ENCODE assay signal across 23 cellular contexts in the genomic region with DNA sequence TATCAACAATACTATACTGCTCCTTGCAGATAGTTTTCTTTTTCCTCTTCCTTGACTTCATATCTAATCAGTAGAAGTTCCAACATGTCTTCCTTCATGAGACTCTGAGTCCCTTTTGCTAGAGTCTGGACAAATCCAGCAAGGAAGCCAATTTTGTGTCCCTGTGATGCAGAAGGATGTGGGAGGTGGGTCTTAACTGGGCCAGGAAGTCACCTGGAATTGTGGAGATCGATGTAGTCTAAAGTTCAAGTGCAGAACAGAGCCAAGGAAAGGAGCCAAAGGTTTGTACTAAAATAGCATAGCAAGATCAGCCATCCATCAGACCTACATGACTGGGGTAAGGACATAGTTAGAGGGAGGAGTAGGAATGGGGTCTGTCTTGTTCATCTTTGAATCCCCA. TPM values are rescaled to one million over a fixed set of nuclear protein-coding genes. Genes with fewer than 3 reads are reported as not detected.
"Had no signal": no experiment of that assay in that cellular context is flagged by ENCODE, and none has a peak within 500 bp of the region (broad histone marks: within the 10 kb centered on the region; RNA-seq: fewer than 3 reads in every experiment).

No MANE protein-coding gene starts in this region.

- H3K27ac Mint-ChIP-seq: IgD-negative memory B cell had no signal

- H3K9ac ChIP-seq: KMS-11 had no signal

- FAIRE-seq: K562, RCC 7860 had no signal

- H3K27me3 Mint-ChIP-seq: IgD-negative memory B cell had no signal

- H3K9me3 ChIP-seq: SJSA1 had no signal

- H3K36me3 ChIP-seq: SJSA1 had no signal

- H3K27ac ChIP-seq: KMS-11, SJSA1, SK-N-MC had no signal

- H3K9me3 Mint-ChIP-seq: IgD-negative memory B cell had no signal

- ATAC-seq: K562 had no signal

- H3K4me1 Mint-ChIP-seq: IgD-negative memory B cell had no signal

- H3K27me3 ChIP-seq: SJSA1 had no signal

- H3K4me3 Mint-ChIP-seq: IgD-negative memory B cell had no signal

- DNase-seq: Kasumi-1, MM.1S, NCI-H1092 treated with DMSO at 0.1 percent for 48 hours, NCI-H1436, NCI-H187, NCI-H2029, NCI-H2081 treated with DMSO at 0.1 percent for 48 hours, NCI-H2171, NCI-H226, NCI-H446, NCI-H510A, NCI-H524 treated with DMSO at 0.1 percent for 48 hours, NCI-H69, NCI-H774, Right ventricle myocardium superior, RPMI8226, SIG-M5 had no signal

- H3K4me2 ChIP-seq: KMS-11 had no signal

- H3K4me3 ChIP-seq: K562, SJSA1, SK-N-MC had no signal

RNA-seq across cellular contexts. Expression of gene SPTLC3, which starts 37.6 kb away (rescaled TPM):
- total RNA-seq: K562 had no signal
- polyA plus RNA-seq: IgD-negative memory B cell, K562 had no signal
